In genomic region chr20:32355907-32356676, GRCh38 we compare ENCODE assay signal across 8 cellular contexts. TPM values are rescaled to one million over a fixed set of nuclear protein-coding genes. Genes with fewer than 3 reads are reported as not detected.
DNase-seq lines count a peak whose midpoint lies in the region; ATAC-seq and TF ChIP-seq lines count a peak whose summit lies in the region.
"Not testable (repeated sequence)": the region's sequence is repeated elsewhere in the genome, so short reads cannot be mapped to it uniquely, and the experiment has no call there.

No MANE protein-coding gene starts in this region.

- peaks cover 35% of the 10 kb centered on the region for H3K4me1 ChIP-seq in BLaER1
- H3K4me1 ChIP-seq in GM23338 (ENCODE audit: insufficient read depth) = peaks cover 21% of the 10 kb centered on the region
- H3K4me1 ChIP-seq in OCI-LY1 (ENCODE audit: insufficient read depth, low read length, severe bottlenecking) = peaks cover 69% of the 10 kb centered on the region
- H3K4me1 ChIP-seq in transverse colon = peaks cover 0 to 30% (median 24%) of the 10 kb centered on the region in 4 donors

- not testable (repeated sequence) for H3K27me3 ChIP-seq in BLaER1; OCI-LY1 (ENCODE audit: insufficient read depth, low read length); transverse colon
- peaks cover 43% of the 10 kb centered on the region for H3K27me3 ChIP-seq in GM23338 (ENCODE audit: insufficient read depth)

- H3K79me2 ChIP-seq in GM23338 (replicated peaks; ENCODE audit: insufficient read depth) (peaks cover 17% of the 10 kb centered on the region), OCI-LY1 (ENCODE audit: insufficient read depth, low read length) (peaks cover 23% of the 10 kb centered on the region)

- DNase-seq in GM23338 (ENCODE audit: low spot score) = peak; percentile 18
- DNase-seq in activated CD4-positive, alpha-beta T cell treated with anti-CD3 and anti-CD28 coated beads, Interleukin-2, amount 10 ng/mL, durations not matched to agents 24 days and 14 days; transverse colon: not testable (repeated sequence)
- peak; percentile 88 for DNase-seq in astrocyte of the hippocampus (ENCODE audit: low read depth, low spot score)
- peak; percentile 59 for DNase-seq in fibroblast of the conjunctiva (ENCODE audit: low read depth)

- H3K27me3 Mint-ChIP-seq in GM23338 (ENCODE audit: insufficient read depth, low read depth, poor library complexity) = peaks cover 30% of the 10 kb centered on the region
- H3K27me3 Mint-ChIP-seq in activated CD4-positive, alpha-beta T cell treated with anti-CD3 and anti-CD28 coated beads, Interleukin-2, amount 10 ng/mL, durations not matched to agents 24 days and 14 days; nephron (ENCODE audit: low read depth): not testable (repeated sequence)

- not testable (repeated sequence) for H3K36me3 ChIP-seq in BLaER1; GM23338 (ENCODE audit: insufficient read depth); transverse colon
- H3K36me3 ChIP-seq in OCI-LY1 (ENCODE audit: insufficient read depth, low read length) = peaks cover 20% of the 10 kb centered on the region

- H3K27ac Mint-ChIP-seq in GM23338 = not testable (repeated sequence)
- H3K27ac Mint-ChIP-seq in activated CD4-positive, alpha-beta T cell treated with anti-CD3 and anti-CD28 coated beads, Interleukin-2, amount 10 ng/mL, durations not matched to agents 24 days and 14 days = peak overlapping the region; percentile 90
- H3K27ac Mint-ChIP-seq in nephron = peak overlapping the region in 2 of 3 experiments; percentile 99 to 100

- not testable (repeated sequence) for TF ChIP-seq POLR2A in transverse colon (IDR thresholded peaks at IDR 0.05)

- H3K4me2 ChIP-seq in BLaER1 (peak overlapping the region; percentile 95), OCI-LY1 (ENCODE audit: low read length) (peak overlapping the region; percentile 93)
- H3K4me2 ChIP-seq in GM23338 = not testable (repeated sequence)

- TF ChIP-seq CTCF in GM23338 (conservative IDR thresholded peaks at IDR 0.05; ENCODE audit: low read depth in 2 of 2); OCI-LY1 (IDR thresholded peaks at IDR 0.05; ENCODE audit: low read length); nephron (IDR thresholded peaks at IDR 0.05; ENCODE audit: unreplicated experiment in 3 of 3); transverse colon (IDR thresholded peaks at IDR 0.05): not testable (repeated sequence)

- H3K27ac ChIP-seq in BLaER1 = 0 out of 2 replicates have a peak overlapping the region, but pooled peaks have one; percentile 99
- not testable (repeated sequence) for H3K27ac ChIP-seq in GM23338 (ENCODE audit: low read depth)
- H3K27ac ChIP-seq in OCI-LY1 (ENCODE audit: low read depth, low read length, poor library complexity, severe bottlenecking) = peak overlapping the region; percentile 99
- peak overlapping the region; percentile 94 to 98 (median 98) for H3K27ac ChIP-seq in transverse colon

- not testable (repeated sequence) for H3K9me3 Mint-ChIP-seq in GM23338; activated CD4-positive, alpha-beta T cell treated with anti-CD3 and anti-CD28 coated beads, Interleukin-2, amount 10 ng/mL, durations not matched to agents 24 days and 14 days; nephron

- H4K20me1 ChIP-seq in BLaER1 (peaks cover 22% of the 10 kb centered on the region), GM23338 (replicated peaks; ENCODE audit: insufficient read depth) (peaks cover 23% of the 10 kb centered on the region)
- H4K20me1 ChIP-seq in OCI-LY1 (ENCODE audit: insufficient read depth, low read length) = not testable (repeated sequence)

- in situ Hi-C loops in transverse colon (cut with MboI; ENCODE audit: low pct_ligation_motif_present in 1 of 4, low pct_unique_long_range_greater_than_20kb in 1 of 4, low sequenced_read_pairs in 3 of 4) = loop anchor here in 1 of 4 donors (25.0 kb wide), 1 partner anchor 94 kb away; no protein-coding TSS in a partner anchor

- H3K36me3 Mint-ChIP-seq in GM23338 (ENCODE audit: low read depth); nephron (ENCODE audit: low read depth): not testable (repeated sequence)
- peaks cover 14% of the 10 kb centered on the region for H3K36me3 Mint-ChIP-seq in activated CD4-positive, alpha-beta T cell treated with anti-CD3 and anti-CD28 coated beads, Interleukin-2, amount 10 ng/mL, durations not matched to agents 24 days and 14 days (ENCODE audit: low read depth)

- WGBS in transverse colon (ENCODE audit: low coverage in 1 of 2), 2 donors = 75 to 87% methylated on average over 6 to 8 of the region's 8 CpGs

- not testable (repeated sequence) for H3K9me2 ChIP-seq in GM23338 (ENCODE audit: insufficient read depth); OCI-LY1 (ENCODE audit: low read depth, low read length)

- H3K9me3 ChIP-seq in BLaER1; OCI-LY1 (ENCODE audit: low read length); transverse colon: not testable (repeated sequence)

- H2AFZ ChIP-seq in GM23338; OCI-LY1 (ENCODE audit: low read length): not testable (repeated sequence)

- TF ChIP-seq EP300 in transverse colon (IDR thresholded peaks at IDR 0.05; ENCODE audit: low read depth) = not testable (repeated sequence)

- H3K4me3 Mint-ChIP-seq in GM23338 = not testable (repeated sequence)
- peak overlapping the region; percentile 49 for H3K4me3 Mint-ChIP-seq in activated CD4-positive, alpha-beta T cell treated with anti-CD3 and anti-CD28 coated beads, Interleukin-2, amount 10 ng/mL, durations not matched to agents 24 days and 14 days
- peak overlapping the region in 2 of 3 experiments; percentile 27 to 52 for H3K4me3 Mint-ChIP-seq in nephron

- not testable (repeated sequence) for ATAC-seq in GM23338

- H3K9ac ChIP-seq in BLaER1 = peak overlapping the region; percentile 99; the same call in 1 of the 2 replicates
- H3K9ac ChIP-seq in OCI-LY1 (ENCODE audit: low read length) = peak overlapping the region; percentile 93

- peaks cover 18% of the 10 kb centered on the region for H3F3A ChIP-seq in GM23338 (replicated peaks; ENCODE audit: low read depth)
- not testable (repeated sequence) for H3F3A ChIP-seq in OCI-LY1 (ENCODE audit: insufficient read depth, low read length)

- 0 out of 2 replicates have a peak overlapping the region, but pooled peaks have one; percentile 84 for H3K4me3 ChIP-seq in BLaER1
- not testable (repeated sequence) for H3K4me3 ChIP-seq in GM23338, transverse colon
- H3K4me3 ChIP-seq in OCI-LY1 (ENCODE audit: low read depth, low read length, poor library complexity, severe bottlenecking) = peak overlapping the region; percentile 96

- intact Hi-C loops in activated CD4-positive, alpha-beta T cell treated with anti-CD3 and anti-CD28 coated beads, Interleukin-2, amount 10 ng/mL, durations not matched to agents 24 days and 14 days (cut with micrococcal nuclease) = loop anchor here (1.0 to 5.0 kb wide), 6 partner anchors 23 to 152 kb away; no protein-coding TSS in a partner anchor
- intact Hi-C loops in transverse colon (cut with DNase I; ENCODE audit: low total_unique reads) = loop anchor here (5.0 kb wide), 1 partner anchor 126 kb away; no protein-coding TSS in a partner anchor

- H3K4me1 Mint-ChIP-seq in GM23338 = peaks cover 12% of the 10 kb centered on the region
- peaks cover 44% of the 10 kb centered on the region for H3K4me1 Mint-ChIP-seq in activated CD4-positive, alpha-beta T cell treated with anti-CD3 and anti-CD28 coated beads, Interleukin-2, amount 10 ng/mL, durations not matched to agents 24 days and 14 days
- peaks cover 33% of the 10 kb centered on the region for H3K4me1 Mint-ChIP-seq in nephron

RNA-seq across cellular contexts. Expression of gene ASXL1, which starts 2.0 kb away (rescaled TPM):
- 29.0 and 33.0 TPM in 2 replicates for total RNA-seq in GM23338 (2014; rRNA removed; shearing (Covaris generic))
- polyA plus RNA-seq in GM23338 (2016; fragmentation: Nextera tagmentation; extraction: Ambion mirVana) = 10.4 and 20.8 TPM in 2 replicates
- 126 and 142 TPM in 2 replicates for total RNA-seq in activated CD4-positive, alpha-beta T cell treated with anti-CD3 and anti-CD28 coated beads, Interleukin-2, amount 10 ng/mL, durations not matched to agents 24 days and 14 days
- 100 to 1,000 TPM in 1 of 4 donors, 10 to 100 TPM in 3; 39.6 to 293 (median 92.8) TPM for total RNA-seq in transverse colon
